ENCODE assay signal across 20 cellular contexts in the genomic region with DNA sequence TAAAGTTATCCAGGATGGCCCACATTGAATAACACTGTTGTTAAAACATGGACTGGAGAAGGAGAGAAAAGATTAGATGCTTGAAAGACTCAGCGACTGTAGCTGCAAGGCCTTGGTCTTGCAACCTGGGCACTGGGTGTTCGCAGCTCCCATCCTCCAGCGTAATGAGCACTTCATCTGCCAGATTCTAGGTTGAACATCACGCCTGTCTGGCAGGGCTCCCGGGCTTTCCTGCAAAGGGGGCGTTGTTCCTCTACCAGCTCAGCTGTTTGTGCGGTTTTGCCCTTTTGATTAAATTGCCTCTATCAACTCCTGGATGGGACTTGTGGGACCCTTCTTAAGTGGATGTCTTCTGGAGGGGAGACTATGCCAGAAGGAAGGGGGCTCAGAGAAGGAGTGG.
DNase-seq lines count a peak whose midpoint lies in the region; ATAC-seq lines count a peak whose summit lies in the region.
"Had no signal": no experiment of that assay in that cellular context is flagged by ENCODE, and none has a peak within 500 bp of the region (broad histone marks: within the 10 kb centered on the region; RNA-seq: fewer than 3 reads in every experiment).

No MANE protein-coding gene starts in this region.

- H3K27me3 Mint-ChIP-seq in activated T-cell treated with anti-CD3 and anti-CD28 coated beads, Interleukin-2, amount 50 U/mL, for 72 hours (ENCODE audit: low read depth) = no peaks in the 10 kb centered on the region
- H3K27me3 Mint-ChIP-seq in CD4-positive, alpha-beta memory T cell = peaks cover under 1 to 3% of the 10 kb centered on the region in 2 donors
- H3K27me3 Mint-ChIP-seq in T-helper 2 cell treated with Interferon-gamma antibody and Interleukin-4, amounts not matched to agents 5 μg/mL and 100 μg/mL, for 36 hours (ENCODE audit: low read depth) = no peaks in the 10 kb centered on the region
- H3K27me3 Mint-ChIP-seq: activated CD4-positive, alpha-beta T cell treated with anti-CD3 and anti-CD28 coated beads, Interleukin-2, amount 10 ng/mL, durations not matched to agents 24 days and 14 days had no signal

- no peaks in the 10 kb centered on the region for H3K36me3 Mint-ChIP-seq in activated T-cell treated with anti-CD3 and anti-CD28 coated beads, Interleukin-2, amount 50 U/mL, for 72 hours (ENCODE audit: insufficient read depth in 2 of 2)
- H3K36me3 Mint-ChIP-seq in CD4-positive, alpha-beta memory T cell = no peaks in the 10 kb centered on the region
- H3K36me3 Mint-ChIP-seq in T-helper 2 cell treated with Interferon-gamma antibody and Interleukin-4, amounts not matched to agents 5 μg/mL and 100 μg/mL, for 36 hours (ENCODE audit: low read depth) = no peaks in the 10 kb centered on the region

- DNase-seq in Ammon's horn (ENCODE audit: low spot score) (peak; percentile 61), NCI-H1105 (lab: John Stamatoyannopoulos, UW) (peak; percentile 79), NCI-H446 treated with DMSO at 0.1 percent for 48 hours (lab: John Stamatoyannopoulos, UW) (peak; percentile 36), ACHN (no peak)
- DNase-seq in activated T-cell treated with anti-CD3 and anti-CD28 coated beads, Interleukin-2, amount 50 U/mL, for 72 hours = no peak
- no peak for DNase-seq in CD4-positive, alpha-beta memory T cell
- DNase-seq in T-helper 2 cell treated with Interferon-gamma antibody and Interleukin-4, amounts not matched to agents 5 μg/mL and 100 μg/mL, for 36 hours (ENCODE audit: low spot score) = no peak
- DNase-seq: activated CD4-positive, alpha-beta T cell treated with anti-CD3 and anti-CD28 coated beads, Interleukin-2, amount 10 ng/mL, durations not matched to agents 24 days and 14 days; activated CD8-positive, alpha-beta memory T cell treated with anti-CD3 and anti-CD28 coated beads, Interleukin-2, amount 50 U/mL, for 4 hours; activated effector memory CD4-positive, alpha-beta T cell treated with anti-CD3 and anti-CD28 coated beads, Interleukin-2, amount 50 U/mL, for 16 hours; EL; foreskin keratinocyte; left cardiac atrium; mesendoderm; NCI-H1048; SIG-M5; stimulated activated CD4-positive, alpha-beta T cell treated with anti-CD3 and anti-CD28 coated beads, Interleukin-12 subunit alpha, Interleukin-12 subunit beta, amount 100 ng/mL, for 4 hours; T-helper 1 cell had no signal

- H3K4me3 Mint-ChIP-seq in activated T-cell treated with anti-CD3 and anti-CD28 coated beads, Interleukin-2, amount 50 U/mL, for 72 hours = no peak overlapping the region
- H3K4me3 Mint-ChIP-seq in CD4-positive, alpha-beta memory T cell = no peak overlapping the region
- no peak overlapping the region for H3K4me3 Mint-ChIP-seq in T-helper 2 cell treated with Interferon-gamma antibody and Interleukin-4, amounts not matched to agents 5 μg/mL and 100 μg/mL, for 36 hours
- H3K4me3 Mint-ChIP-seq: activated CD4-positive, alpha-beta T cell treated with anti-CD3 and anti-CD28 coated beads, Interleukin-2, amount 10 ng/mL, durations not matched to agents 24 days and 14 days had no signal

- POLR2A ChIA-PET in CD4-positive, alpha-beta memory T cell (lab: Charles Lee; ENCODE audit: partially characterized antibody) = no interaction called here

- no peak overlapping the region for H3K4me3 ChIP-seq in muscle layer of colon (ENCODE audit: low read depth in 1 of 2, low read length in 2 of 2)
- H3K4me3 ChIP-seq in CD4-positive, alpha-beta memory T cell (ENCODE audit: low read length in 2 of 2) = no peak overlapping the region

- ATAC-seq in activated T-cell treated with anti-CD3 and anti-CD28 coated beads, Interleukin-2, amount 50 U/mL, for 72 hours (replicated peaks in 1 of 2) = no peak
- ATAC-seq: foreskin keratinocyte, left cardiac atrium had no signal

- H3K9me3 ChIP-seq in muscle layer of colon (ENCODE audit: low read length) = no peaks in the 10 kb centered on the region
- H3K9me3 ChIP-seq in CD4-positive, alpha-beta memory T cell (ENCODE audit: control insufficient read depth in 1 of 2, low read length in 2 of 2) = no peaks in the 10 kb centered on the region

- intact Hi-C loops in CD4-positive, alpha-beta memory T cell (cut with micrococcal nuclease) = no loop called here

- CTCF ChIA-PET in CD4-positive, alpha-beta memory T cell (lab: Charles Lee; ENCODE audit: partially characterized antibody) = no interaction called here

- H3K4me1 ChIP-seq in muscle layer of colon (ENCODE audit: insufficient read depth, low read length) = peaks cover 50% of the 10 kb centered on the region
- no peaks in the 10 kb centered on the region for H3K4me1 ChIP-seq in CD4-positive, alpha-beta memory T cell (ENCODE audit: insufficient read depth, low read length)

- H3K27ac Mint-ChIP-seq in activated T-cell treated with anti-CD3 and anti-CD28 coated beads, Interleukin-2, amount 50 U/mL, for 72 hours = no peak overlapping the region
- H3K27ac Mint-ChIP-seq in CD4-positive, alpha-beta memory T cell = no peak overlapping the region
- H3K27ac Mint-ChIP-seq in T-helper 2 cell treated with Interferon-gamma antibody and Interleukin-4, amounts not matched to agents 5 μg/mL and 100 μg/mL, for 36 hours = no peak overlapping the region
- H3K27ac Mint-ChIP-seq: activated CD4-positive, alpha-beta T cell treated with anti-CD3 and anti-CD28 coated beads, Interleukin-2, amount 10 ng/mL, durations not matched to agents 24 days and 14 days had no signal

- H3K4me1 Mint-ChIP-seq in activated T-cell treated with anti-CD3 and anti-CD28 coated beads, Interleukin-2, amount 50 U/mL, for 72 hours (ENCODE audit: low read depth) = no peaks in the 10 kb centered on the region
- no peaks in the 10 kb centered on the region for H3K4me1 Mint-ChIP-seq in CD4-positive, alpha-beta memory T cell
- no peaks in the 10 kb centered on the region for H3K4me1 Mint-ChIP-seq in T-helper 2 cell treated with Interferon-gamma antibody and Interleukin-4, amounts not matched to agents 5 μg/mL and 100 μg/mL, for 36 hours (ENCODE audit: low read depth)
- H3K4me1 Mint-ChIP-seq: activated CD4-positive, alpha-beta T cell treated with anti-CD3 and anti-CD28 coated beads, Interleukin-2, amount 10 ng/mL, durations not matched to agents 24 days and 14 days had no signal

- no peaks in the 10 kb centered on the region for H3K9me3 Mint-ChIP-seq in activated T-cell treated with anti-CD3 and anti-CD28 coated beads, Interleukin-2, amount 50 U/mL, for 72 hours
- H3K9me3 Mint-ChIP-seq in CD4-positive, alpha-beta memory T cell = peaks cover 0 to 2% (median 0%) of the 10 kb centered on the region in 8 donors
- no peaks in the 10 kb centered on the region for H3K9me3 Mint-ChIP-seq in T-helper 2 cell treated with Interferon-gamma antibody and Interleukin-4, amounts not matched to agents 5 μg/mL and 100 μg/mL, for 36 hours
- H3K9me3 Mint-ChIP-seq: activated CD4-positive, alpha-beta T cell treated with anti-CD3 and anti-CD28 coated beads, Interleukin-2, amount 10 ng/mL, durations not matched to agents 24 days and 14 days had no signal

- peak overlapping the region; percentile 84 for H3K27ac ChIP-seq in muscle layer of colon (ENCODE audit: low read depth, low read length)
- H3K27ac ChIP-seq in CD4-positive, alpha-beta memory T cell (ENCODE audit: low read depth, low read length) = no peak overlapping the region
- H3K27ac ChIP-seq: foreskin keratinocyte, KMS-11 had no signal

- H3K27me3 ChIP-seq in muscle layer of colon (ENCODE audit: control insufficient read depth in 1 of 2, insufficient read depth in 2 of 2, low read length in 2 of 2) = no peaks in the 10 kb centered on the region
- H3K27me3 ChIP-seq in CD4-positive, alpha-beta memory T cell (ENCODE audit: insufficient read depth, low read length) = no peaks in the 10 kb centered on the region
- H3K27me3 ChIP-seq: foreskin keratinocyte had no signal

- in situ Hi-C loops in ACHN (cut with HindIII; ENCODE audit: low pct_ligation_motif_present, low pct_unique_long_range_greater_than_20kb, low sequenced_read_pairs) = no loop called here

- no peak overlapping the region for H3K9ac ChIP-seq in muscle layer of colon (ENCODE audit: low read length)
- H3K9ac ChIP-seq: KMS-11 had no signal

- H3K36me3 ChIP-seq in muscle layer of colon (ENCODE audit: insufficient read depth, low read length) = no peaks in the 10 kb centered on the region
- H3K36me3 ChIP-seq in CD4-positive, alpha-beta memory T cell (ENCODE audit: insufficient read depth, low read length) = no peaks in the 10 kb centered on the region

Comparison
In these comparisons a context has a peak if more than half of its experiments do, and no peak if none do; other contexts are left out.
1. DNase-seq: peak in Ammon's horn (single experiment), NCI-H1105 (single experiment) and NCI-H446 treated with DMSO at 0.1 percent for 48 hours (single experiment); none in activated T-cell treated with anti-CD3 and anti-CD28 coated beads, Interleukin-2, amount 50 U/mL, for 72 hours (0 of 2), CD4-positive, alpha-beta memory T cell (0 of 5), ACHN (single experiment) and T-helper 2 cell treated with Interferon-gamma antibody and Interleukin-4, amounts not matched to agents 5 μg/mL and 100 μg/mL, for 36 hours (single experiment).